ENCODE assay signal across 1 cellular context in genomic region chr11:96207459-96208449, GRCh38.
TF ChIP-seq lines count a peak whose summit lies in the region.

No MANE protein-coding gene starts in this region.

TF ChIP-seq in HepG2, 621 proteins besides CTCF, POLR2A, EP300 and RAD21 (continued from another document and continues in another):
- TF ChIP-seq ZNF407 (CRISPR knock-in tag; IDR thresholded peaks at IDR 0.05; ENCODE audit: not compliant biosample characterization) (no peak), ZNF101 (CRISPR knock-in tag; IDR thresholded peaks at IDR 0.05; ENCODE audit: borderline replicate concordance, low read depth) (no peak), GATAD2A (CRISPR knock-in tag; IDR thresholded peaks at IDR 0.05) (peak; percentile 35; the same call in 1 of the 2 replicates), ZNF556 (CRISPR knock-in tag; IDR thresholded peaks at IDR 0.05; ENCODE audit: borderline replicate concordance) (no peak), HIC2 (CRISPR knock-in tag; IDR thresholded peaks at IDR 0.05; ENCODE audit: low read depth) (no peak), ZNF276 (CRISPR knock-in tag; IDR thresholded peaks at IDR 0.05; ENCODE audit: low read depth) (no peak), SAP130 (CRISPR knock-in tag; IDR thresholded peaks at IDR 0.05; ENCODE audit: low read depth) (peak; percentile 73), ZFAT (CRISPR knock-in tag; conservative IDR thresholded peaks at IDR 0.05) (no peak), PPARG (CRISPR knock-in tag; conservative IDR thresholded peaks at IDR 0.05) (peak; percentile 79), NFKB2 (CRISPR knock-in tag; IDR thresholded peaks at IDR 0.05; ENCODE audit: borderline replicate concordance) (no peak), ATF3 (CRISPR knock-in tag; IDR thresholded peaks at IDR 0.05) (0 out of 2 replicates have a peak, but pooled peaks have one; percentile 37), MTERF4 (CRISPR knock-in tag; IDR thresholded peaks at IDR 0.05) (no peak), ZNF460 (CRISPR knock-in tag; IDR thresholded peaks at IDR 0.05; ENCODE audit: borderline replicate concordance) (no peak), ZNF615 (CRISPR knock-in tag; IDR thresholded peaks at IDR 0.05; ENCODE audit: borderline replicate concordance) (no peak), HOMEZ (CRISPR knock-in tag; IDR thresholded peaks at IDR 0.05; ENCODE audit: low read depth) (peak; percentile 77; the same call in 1 of the 2 replicates), PLRG1 (conservative IDR thresholded peaks at IDR 0.05) (no peak), ZSCAN21 (CRISPR knock-in tag; IDR thresholded peaks at IDR 0.05; ENCODE audit: borderline replicate concordance) (no peak), SKI (IDR thresholded peaks at IDR 0.05; ENCODE audit: partially characterized antibody) (no peak), NR2F2 (IDR thresholded peaks at IDR 0.05; ENCODE audit: borderline replicate concordance, low read depth) (no peak), RAD51 (IDR thresholded peaks at IDR 0.05; ENCODE audit: borderline replicate concordance) (no peak), IKZF5 (CRISPR knock-in tag; IDR thresholded peaks at IDR 0.05) (peak; percentile 47; the same call in 1 of the 2 replicates), SP4 (CRISPR knock-in tag; IDR thresholded peaks at IDR 0.05) (no peak), ZNF34 (CRISPR knock-in tag; IDR thresholded peaks at IDR 0.05; ENCODE audit: borderline replicate concordance) (0 out of 2 replicates have a peak, but pooled peaks have one; percentile 36), ZBTB2 (CRISPR knock-in tag; IDR thresholded peaks at IDR 0.05; ENCODE audit: low read depth) (no peak), TFAP4 (IDR thresholded peaks at IDR 0.05; ENCODE audit: borderline replicate concordance, low read depth) (no peak), HNF1A (IDR thresholded peaks at IDR 0.05; ENCODE audit: low read depth) (no peak), HNF1A (CRISPR knock-in tag; IDR thresholded peaks at IDR 0.05; ENCODE audit: borderline replicate concordance) (peak; percentile 62; the same call in 1 of the 2 replicates), ISL2 (CRISPR knock-in tag; IDR thresholded peaks at IDR 0.05) (peak; percentile 78; the same call in 1 of the 2 replicates), CREB1 (IDR thresholded peaks at IDR 0.05) (no peak), CREB1 (CRISPR knock-in tag; IDR thresholded peaks at IDR 0.05) (peak; percentile 18; the same call in 1 of the 2 replicates), SRSF4 (IDR thresholded peaks at IDR 0.05; ENCODE audit: low read depth, low read length, poor library complexity, severe bottlenecking) (no peak), FOXA3 (CRISPR knock-in tag; IDR thresholded peaks at IDR 0.05) (peak; percentile 80), PHF8 (CRISPR knock-in tag; IDR thresholded peaks at IDR 0.05) (no peak), TCF12 (IDR thresholded peaks at IDR 0.05) (no peak), TCF12 (CRISPR knock-in tag; IDR thresholded peaks at IDR 0.05) (no peak), ELF3 (CRISPR knock-in tag; IDR thresholded peaks at IDR 0.05) (peak; percentile 97)
